ENCODE assay signal across 1 cellular context in genomic region chr7:144404911-144405310, GRCh38.
TF ChIP-seq lines count a peak whose summit lies in the region.

No MANE protein-coding gene starts in this region.

TF ChIP-seq in GM23338, 12 proteins besides CTCF, POLR2A, EP300 and RAD21 (continued from another document):
- TF ChIP-seq, protein P1, sequence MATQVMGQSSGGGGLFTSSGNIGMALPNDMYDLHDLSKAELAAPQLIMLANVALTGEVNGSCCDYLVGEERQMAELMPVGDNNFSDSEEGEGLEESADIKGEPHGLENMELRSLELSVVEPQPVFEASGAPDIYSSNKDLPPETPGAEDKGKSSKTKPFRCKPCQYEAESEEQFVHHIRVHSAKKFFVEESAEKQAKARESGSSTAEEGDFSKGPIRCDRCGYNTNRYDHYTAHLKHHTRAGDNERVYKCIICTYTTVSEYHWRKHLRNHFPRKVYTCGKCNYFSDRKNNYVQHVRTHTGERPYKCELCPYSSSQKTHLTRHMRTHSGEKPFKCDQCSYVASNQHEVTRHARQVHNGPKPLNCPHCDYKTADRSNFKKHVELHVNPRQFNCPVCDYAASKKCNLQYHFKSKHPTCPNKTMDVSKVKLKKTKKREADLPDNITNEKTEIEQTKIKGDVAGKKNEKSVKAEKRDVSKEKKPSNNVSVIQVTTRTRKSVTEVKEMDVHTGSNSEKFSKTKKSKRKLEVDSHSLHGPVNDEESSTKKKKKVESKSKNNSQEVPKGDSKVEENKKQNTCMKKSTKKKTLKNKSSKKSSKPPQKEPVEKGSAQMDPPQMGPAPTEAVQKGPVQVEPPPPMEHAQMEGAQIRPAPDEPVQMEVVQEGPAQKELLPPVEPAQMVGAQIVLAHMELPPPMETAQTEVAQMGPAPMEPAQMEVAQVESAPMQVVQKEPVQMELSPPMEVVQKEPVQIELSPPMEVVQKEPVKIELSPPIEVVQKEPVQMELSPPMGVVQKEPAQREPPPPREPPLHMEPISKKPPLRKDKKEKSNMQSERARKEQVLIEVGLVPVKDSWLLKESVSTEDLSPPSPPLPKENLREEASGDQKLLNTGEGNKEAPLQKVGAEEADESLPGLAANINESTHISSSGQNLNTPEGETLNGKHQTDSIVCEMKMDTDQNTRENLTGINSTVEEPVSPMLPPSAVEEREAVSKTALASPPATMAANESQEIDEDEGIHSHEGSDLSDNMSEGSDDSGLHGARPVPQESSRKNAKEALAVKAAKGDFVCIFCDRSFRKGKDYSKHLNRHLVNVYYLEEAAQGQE (IDR thresholded peaks at IDR 0.05; ENCODE audit: unreplicated experiment) = no peak
- TF ChIP-seq POLR2AphosphoS5 (IDR thresholded peaks at IDR 0.05; ENCODE audit: low read depth) = no peak
- no peak for TF ChIP-seq STAT1 (IDR thresholded peaks at IDR 0.05; ENCODE audit: unreplicated experiment)
- TF ChIP-seq CREB1 (CRISPR knock-in tag; IDR thresholded peaks at IDR 0.05; ENCODE audit: low read depth) = no peak
- no peak for TF ChIP-seq ZNF331 (CRISPR knock-in tag; IDR thresholded peaks at IDR 0.05; ENCODE audit: low read depth)
